Comparison of ENCODE assay signal across 11 cellular contexts in genomic region chr10:75407296-75407715, GRCh38. TPM values are rescaled to one million over a fixed set of nuclear protein-coding genes. Genes with fewer than 3 reads are reported as not detected.
DNase-seq lines count a peak whose midpoint lies in the region; ATAC-seq and TF ChIP-seq lines count a peak whose summit lies in the region.
"Had no signal": no experiment of that assay in that cellular context is flagged by ENCODE, and none has a peak within 500 bp of the region (broad histone marks: within the 10 kb centered on the region; RNA-seq: fewer than 3 reads in every experiment).

No MANE protein-coding gene starts in this region.

- DNase-seq in T-helper 2 cell treated with Interferon-gamma antibody and Interleukin-4, amounts not matched to agents 5 μg/mL and 100 μg/mL, for 36 hours (ENCODE audit: low spot score), result no peak
- DNase-seq in T-helper 2 cell, result no peak
- peak; percentile 33 to 61 (median 37) for DNase-seq in body of pancreas
- DNase-seq in left lung, result no peak
- DNase-seq in stimulated activated naive B cell treated with anti-CD40 and anti-IgM and Interleukin-4, amounts not matched to agents 10 μg/mL and 1 μg/mL and 100 μg/mL, for 72 hours, result no peak
- DNase-seq in G401 (ENCODE audit: low spot score), result no peak
- DNase-seq in 8988T, result no peak
- DNase-seq: activated CD4-positive, alpha-beta T cell treated with anti-CD3 and anti-CD28 coated beads, Interleukin-2, amount 50 U/mL, for 4 hours had no signal

- peak overlapping the region; percentile 59 for H3K4me3 Mint-ChIP-seq in T-helper 2 cell treated with Interferon-gamma antibody and Interleukin-4, amounts not matched to agents 5 μg/mL and 100 μg/mL, for 36 hours
- peak overlapping the region; percentile 61 to 65 for H3K4me3 Mint-ChIP-seq in stimulated activated naive B cell treated with anti-CD40 and anti-IgM and Interleukin-4, amounts not matched to agents 10 μg/mL and 1 μg/mL and 100 μg/mL, for 72 hours

- peaks cover 12% of the 10 kb centered on the region for H3K4me1 Mint-ChIP-seq in T-helper 2 cell treated with Interferon-gamma antibody and Interleukin-4, amounts not matched to agents 5 μg/mL and 100 μg/mL, for 36 hours (ENCODE audit: low read depth)
- H3K4me1 Mint-ChIP-seq in stimulated activated naive B cell treated with anti-CD40 and anti-IgM and Interleukin-4, amounts not matched to agents 10 μg/mL and 1 μg/mL and 100 μg/mL, for 72 hours, result peaks cover 20 to 40% of the 10 kb centered on the region in 2 donors

- H3K27me3 Mint-ChIP-seq in T-helper 2 cell treated with Interferon-gamma antibody and Interleukin-4, amounts not matched to agents 5 μg/mL and 100 μg/mL, for 36 hours (ENCODE audit: low read depth), result peaks cover 81% of the 10 kb centered on the region
- peaks cover 65 to 89% of the 10 kb centered on the region in 2 donors for H3K27me3 Mint-ChIP-seq in stimulated activated naive B cell treated with anti-CD40 and anti-IgM and Interleukin-4, amounts not matched to agents 10 μg/mL and 1 μg/mL and 100 μg/mL, for 72 hours

- intact Hi-C loops in body of pancreas (cut with DNase I), result loop anchor here (10.0 kb wide), 1 partner anchor 627 kb away; no protein-coding TSS in a partner anchor
- intact Hi-C loops in left lung (cut with DNase I), result loop anchor here in 1 of 2 donors (10.0 kb wide), 1 partner anchor 507 kb away; no protein-coding TSS in a partner anchor

- TF ChIP-seq POLR2A in body of pancreas (IDR thresholded peaks at IDR 0.05), result no peak

- peak overlapping the region; percentile 63 to 100 (median 90) for H3K27ac ChIP-seq in body of pancreas
- peak overlapping the region; percentile 86 to 92 for H3K27ac ChIP-seq in left lung
- H3K27ac ChIP-seq: KMS-11 had no signal

- in situ Hi-C loops in G401 (cut with HindIII; ENCODE audit: low sequenced_read_pairs), result no loop called here

- no peaks in the 10 kb centered on the region for H3K9me3 ChIP-seq in body of pancreas
- no peaks in the 10 kb centered on the region for H3K9me3 ChIP-seq in left lung
- H3K9me3 ChIP-seq: A549 had no signal

- peak overlapping the region in 1 of 2 donors; percentile 18 for H3K4me3 ChIP-seq in body of pancreas
- peak overlapping the region; percentile 73 for H3K4me3 ChIP-seq in left lung

- no peaks in the 10 kb centered on the region for H3K9me3 Mint-ChIP-seq in T-helper 2 cell treated with Interferon-gamma antibody and Interleukin-4, amounts not matched to agents 5 μg/mL and 100 μg/mL, for 36 hours
- peaks cover 4% of the 10 kb centered on the region in 2 donors for H3K9me3 Mint-ChIP-seq in stimulated activated naive B cell treated with anti-CD40 and anti-IgM and Interleukin-4, amounts not matched to agents 10 μg/mL and 1 μg/mL and 100 μg/mL, for 72 hours

- 27 to 71% methylated on average over 17 to 33 of the region's 33 CpGs for WGBS in body of pancreas, 2 donors

- H3K36me3 ChIP-seq in body of pancreas (replicated peaks in 1 of 2; ENCODE audit: insufficient read depth in 1 of 2, low read depth in 2 of 2) (no peaks in the 10 kb centered on the region), left lung (no peaks in the 10 kb centered on the region)

- H3K36me3 Mint-ChIP-seq in T-helper 2 cell treated with Interferon-gamma antibody and Interleukin-4, amounts not matched to agents 5 μg/mL and 100 μg/mL, for 36 hours (ENCODE audit: low read depth), result peaks cover 2% of the 10 kb centered on the region
- H3K36me3 Mint-ChIP-seq in stimulated activated naive B cell treated with anti-CD40 and anti-IgM and Interleukin-4, amounts not matched to agents 10 μg/mL and 1 μg/mL and 100 μg/mL, for 72 hours, result peaks cover 3 to 7% of the 10 kb centered on the region in 2 donors

- ATAC-seq in body of pancreas, result no peak
- ATAC-seq in left lung, result no peak
- ATAC-seq in stimulated activated naive B cell treated with anti-CD40 and anti-IgM and Interleukin-4, amounts not matched to agents 10 μg/mL and 1 μg/mL and 100 μg/mL, for 72 hours (replicated peaks), result no peak
- ATAC-seq in HG03354 (IDR thresholded peaks at IDR 0.05; ENCODE audit: poor library complexity, severe bottlenecking, unreplicated experiment), result no peak
- ATAC-seq: A549 had no signal

- H3K27ac Mint-ChIP-seq in T-helper 2 cell treated with Interferon-gamma antibody and Interleukin-4, amounts not matched to agents 5 μg/mL and 100 μg/mL, for 36 hours, result no peak overlapping the region
- H3K27ac Mint-ChIP-seq in stimulated activated naive B cell treated with anti-CD40 and anti-IgM and Interleukin-4, amounts not matched to agents 10 μg/mL and 1 μg/mL and 100 μg/mL, for 72 hours, result no peak overlapping the region

- no peaks in the 10 kb centered on the region for H3K27me3 ChIP-seq in body of pancreas
- peaks cover 0 to 86% of the 10 kb centered on the region in 2 donors for H3K27me3 ChIP-seq in left lung

- H3K4me1 ChIP-seq in body of pancreas (peaks cover 42% of the 10 kb centered on the region), left lung (peaks cover 0 to 67% of the 10 kb centered on the region in 2 donors)

- TF ChIP-seq CTCF in body of pancreas (IDR thresholded peaks at IDR 0.05) (peak in 4 of 7 experiments; percentile 10 to 32 (median 26)), left lung (IDR thresholded peaks at IDR 0.05) (no peak)

RNA-seq across cellular contexts. Expression of gene ZNF503, which starts 5.7 kb away (rescaled TPM):
- total RNA-seq in body of pancreas, result 10 to 100 TPM; 20.8 to 38.6 TPM
- 10 to 100 TPM; 32.7 to 34.2 TPM for total RNA-seq in left lung
- 1.5 and 2.0 TPM in 2 replicates for total RNA-seq in G401 (2014; rRNA removed; shearing (Covaris generic))

RNA-seq across cellular contexts. Expression of gene LRMDA, which starts 24.1 kb away (rescaled TPM):
- 10 to 100 TPM; 12.2 to 25.4 TPM for total RNA-seq in body of pancreas
- total RNA-seq in left lung, result 10 to 100 TPM; 16.3 to 21.0 TPM
- total RNA-seq in G401 (2014; rRNA removed; shearing (Covaris generic)), result not detected in 2 replicates

Comparison
In these comparisons a context has a peak if more than half of its experiments do, and no peak if none do; other contexts are left out.
1. DNase-seq: peak in body of pancreas (4 of 4); none in T-helper 2 cell treated with Interferon-gamma antibody and Interleukin-4, amounts not matched to agents 5 μg/mL and 100 μg/mL, for 36 hours (single experiment), T-helper 2 cell (0 of 5), left lung (0 of 2), stimulated activated naive B cell treated with anti-CD40 and anti-IgM and Interleukin-4, amounts not matched to agents 10 μg/mL and 1 μg/mL and 100 μg/mL, for 72 hours (single experiment), G401 (single experiment) and 8988T (single experiment).
2. CTCF ChIP-seq: peak in body of pancreas (4 of 7); none in left lung (0 of 2).
3. RNA of gene LRMDA, which starts 24.1 kb away (total RNA-seq): 12.2 to 25.4 TPM in body of pancreas and 16.3 to 21.0 TPM in left lung; not detected in G401; every median in the first group is over 10 times any median in the second.